9 cellular contexts compared by ENCODE assay signal in genomic region chr1:159790237-159790917, GRCh38. TPM values are rescaled to one million over a fixed set of nuclear protein-coding genes. Genes with fewer than 3 reads are reported as not detected.
A peak's percentile ranks its signal among the peaks of the same experiment; 100 is the strongest.
DNase-seq lines count a peak whose midpoint lies in the region; ATAC-seq and TF ChIP-seq lines count a peak whose summit lies in the region.
"Had no signal": no experiment of that assay in that cellular context is flagged by ENCODE, and none has a peak within 500 bp of the region (broad histone marks: within the 10 kb centered on the region; RNA-seq: fewer than 3 reads in every experiment).

No MANE protein-coding gene starts in this region.

- H3K9me3 Mint-ChIP-seq in natural killer cell: no peaks in the 10 kb centered on the region
- H3K9me3 Mint-ChIP-seq in natural killer cell treated with Interleukin-12 subunit alpha and Interleukin-12 subunit beta and Interleukin-15 and Interleukin-18, amount 100 ng/mL, for 72 hours: no peaks in the 10 kb centered on the region
- H3K9me3 Mint-ChIP-seq: central memory CD8-positive, alpha-beta T cell had no signal

- H3K27me3 Mint-ChIP-seq in natural killer cell (ENCODE audit: low read depth in 2 of 2): peaks cover 0 to 9% of the 10 kb centered on the region in 2 donors
- H3K27me3 Mint-ChIP-seq in natural killer cell treated with Interleukin-12 subunit alpha and Interleukin-12 subunit beta and Interleukin-15 and Interleukin-18, amount 100 ng/mL, for 72 hours: peaks cover 9 to 17% of the 10 kb centered on the region in 2 donors

- H3K4me3 ChIP-seq in epithelial cell of esophagus (ENCODE audit: low read length): no peak overlapping the region

- no peak overlapping the region for H3K27ac Mint-ChIP-seq in natural killer cell
- no peak overlapping the region for H3K27ac Mint-ChIP-seq in natural killer cell treated with Interleukin-12 subunit alpha and Interleukin-12 subunit beta and Interleukin-15 and Interleukin-18, amount 100 ng/mL, for 72 hours

- ATAC-seq in natural killer cell: peak in 1 of 3 donors; percentile 45
- no peak for ATAC-seq in natural killer cell treated with Interleukin-12 subunit alpha and Interleukin-12 subunit beta and Interleukin-15 and Interleukin-18, amount 100 ng/mL, for 72 hours

- H3K36me3 Mint-ChIP-seq in natural killer cell: no peaks in the 10 kb centered on the region
- H3K36me3 Mint-ChIP-seq in natural killer cell treated with Interleukin-12 subunit alpha and Interleukin-12 subunit beta and Interleukin-15 and Interleukin-18, amount 100 ng/mL, for 72 hours: no peaks in the 10 kb centered on the region

- TF ChIP-seq CTCF in natural killer cell (IDR thresholded peaks at IDR 0.05) (peak; percentile 60), epithelial cell of esophagus (IDR thresholded peaks at IDR 0.05; ENCODE audit: insufficient read depth, low read depth, low read length, missing control alignments) (peak; percentile 56)

- DNase-seq in natural killer cell (no peak), NCI-H345 treated with DMSO at 0.1 percent for 48 hours (lab: John Stamatoyannopoulos, UW; ENCODE audit: unreplicated experiment) (peak; percentile 17), epithelial cell of esophagus (ENCODE audit: low read depth) (peak; percentile 35), retina (peak; percentile 37), superior temporal gyrus (ENCODE audit: extremely low spot score) (no peak), DMS114 treated with DMSO at 0.1 percent for 48 hours (lab: John Stamatoyannopoulos, UW; ENCODE audit: unreplicated experiment) (no peak)
- no peak for DNase-seq in natural killer cell treated with Interleukin-12 subunit alpha and Interleukin-12 subunit beta and Interleukin-15 and Interleukin-18, amount 100 ng/mL, for 72 hours (ENCODE audit: low spot score)
- no peak for DNase-seq in activated CD8-positive, alpha-beta memory T cell treated with anti-CD3 and anti-CD28 coated beads, Interleukin-2, amount 50 U/mL, for 4 hours

- no peak overlapping the region for H3K4me3 Mint-ChIP-seq in natural killer cell
- no peak overlapping the region for H3K4me3 Mint-ChIP-seq in natural killer cell treated with Interleukin-12 subunit alpha and Interleukin-12 subunit beta and Interleukin-15 and Interleukin-18, amount 100 ng/mL, for 72 hours
- H3K4me3 Mint-ChIP-seq: central memory CD8-positive, alpha-beta T cell had no signal

- peaks cover 0 to 4% of the 10 kb centered on the region in 2 donors for H3K4me1 Mint-ChIP-seq in natural killer cell
- H3K4me1 Mint-ChIP-seq in natural killer cell treated with Interleukin-12 subunit alpha and Interleukin-12 subunit beta and Interleukin-15 and Interleukin-18, amount 100 ng/mL, for 72 hours (ENCODE audit: low read depth in 2 of 2): no peaks in the 10 kb centered on the region
- H3K4me1 Mint-ChIP-seq: central memory CD8-positive, alpha-beta T cell had no signal

- intact Hi-C loops in natural killer cell (cut with micrococcal nuclease): no loop called here

RNA-seq across cellular contexts. Expression of gene DUSP23, which starts 9.6 kb away (rescaled TPM):
- total RNA-seq in natural killer cell: 10 to 100 TPM; 18.6 to 22.1 (median 21.1) TPM
- total RNA-seq in natural killer cell treated with Interleukin-12 subunit alpha and Interleukin-12 subunit beta and Interleukin-15 and Interleukin-18, amount 100 ng/mL, for 72 hours: 10 to 100 TPM; 10.7 to 14.4 TPM

RNA-seq across cellular contexts. Expression of gene FCRL6, which starts 11.8 kb away (rescaled TPM):
- total RNA-seq in natural killer cell: 100 to 1,000 TPM; 138 to 309 (median 298) TPM
- total RNA-seq in natural killer cell treated with Interleukin-12 subunit alpha and Interleukin-12 subunit beta and Interleukin-15 and Interleukin-18, amount 100 ng/mL, for 72 hours: under 1 TPM in 1 of 2 donors, not detected in 1; 0.81 TPM

RNA-seq across cellular contexts. Expression of gene SLAMF8, which starts 36.3 kb away (rescaled TPM):
- 1 to 10 TPM in 2 of 3 donors, under 1 TPM in 1; 0.64 to 4.4 (median 2.8) TPM for total RNA-seq in natural killer cell
- 1 to 10 TPM in 1 of 2 donors, under 1 TPM in 1; 0.29 to 2.1 TPM for total RNA-seq in natural killer cell treated with Interleukin-12 subunit alpha and Interleukin-12 subunit beta and Interleukin-15 and Interleukin-18, amount 100 ng/mL, for 72 hours

Comparison
In these comparisons a context has a peak if more than half of its experiments do, and no peak if none do; other contexts are left out.
1. RNA of gene FCRL6, which starts 11.8 kb away (total RNA-seq): 138 to 309 TPM in natural killer cell; 0.81 TPM in natural killer cell treated with Interleukin-12 subunit alpha and Interleukin-12 subunit beta and Interleukin-15 and Interleukin-18, amount 100 ng/mL, for 72 hours; every median in the first group is over 10 times any median in the second.
2. DNase-seq: peak in NCI-H345 treated with DMSO at 0.1 percent for 48 hours (single experiment), epithelial cell of esophagus (single experiment) and retina (single experiment); none in natural killer cell (single experiment), natural killer cell treated with Interleukin-12 subunit alpha and Interleukin-12 subunit beta and Interleukin-15 and Interleukin-18, amount 100 ng/mL, for 72 hours (single experiment), activated CD8-positive, alpha-beta memory T cell treated with anti-CD3 and anti-CD28 coated beads, Interleukin-2, amount 50 U/mL, for 4 hours (single experiment), superior temporal gyrus (single experiment) and DMS114 treated with DMSO at 0.1 percent for 48 hours (single experiment).